ENCODE assay signal across 24 cellular contexts in genomic region chrX:17813277-17813676, GRCh38. TPM values are rescaled to one million over a fixed set of nuclear protein-coding genes. Genes with fewer than 3 reads are reported as not detected.
DNase-seq lines count a peak whose midpoint lies in the region; ATAC-seq, FAIRE-seq and TF ChIP-seq lines count a peak whose summit lies in the region.
"Had no signal": no experiment of that assay in that cellular context is flagged by ENCODE, and none has a peak within 500 bp of the region (broad histone marks: within the 10 kb centered on the region; RNA-seq: fewer than 3 reads in every experiment).

No MANE protein-coding gene starts in this region.

- TF ChIP-seq POLR2A in uterus (IDR thresholded peaks at IDR 0.05): no peak

- CTCF ChIA-PET in HEK293 (lab: Yijun Ruan, JAX): interaction anchor here (0.5 to 3.2 kb wide), 16 partner anchors 11 to 915 kb away, joined by 3 to 21 read pairs (median 4); no protein-coding TSS in a partner anchor

- TF ChIP-seq CTCF in HEK293 (tag by site-specific recombination; IDR thresholded peaks at IDR 0.05): no peak
- no peak for TF ChIP-seq CTCF in hepatocyte (IDR thresholded peaks at IDR 0.05; ENCODE audit: poor library complexity)
- no peak for TF ChIP-seq CTCF in pancreas (IDR thresholded peaks at IDR 0.05)
- no peak for TF ChIP-seq CTCF in uterus (IDR thresholded peaks at IDR 0.05)

- H3K27ac ChIP-seq in HEK293 (ENCODE audit: extremely low read depth, low read depth, low read length) (no peak overlapping the region), hepatocyte (no peak overlapping the region), pancreas (no peak overlapping the region), uterus (peak overlapping the region; percentile 56 to 66)
- H3K27ac ChIP-seq: BLaER1 treated with 17β-estradiol and CSF1 and Interleukin-3, amounts not matched to agents 10 nM and 100 nM had no signal

- no peak overlapping the region for H3K4me2 ChIP-seq in hepatocyte
- H3K4me2 ChIP-seq: BLaER1 treated with 17β-estradiol and CSF1 and Interleukin-3, amounts not matched to agents 10 nM and 100 nM; GM23338 had no signal

- H3K4me1 ChIP-seq in HEK293 (ENCODE audit: control insufficient read depth, insufficient read depth, low read length) (no peaks in the 10 kb centered on the region), hepatocyte (ENCODE audit: insufficient read depth) (no peaks in the 10 kb centered on the region), pancreas (no peaks in the 10 kb centered on the region), uterus (peaks cover 0 to 6% of the 10 kb centered on the region in 2 donors)
- H3K4me1 ChIP-seq: BE2C; BLaER1 treated with 17β-estradiol and CSF1 and Interleukin-3, amounts not matched to agents 10 nM and 100 nM had no signal

- FAIRE-seq in pancreas (lab: Jason Lieb, UNC): peak; percentile 45
- FAIRE-seq: GM12891 had no signal

- no peaks in the 10 kb centered on the region for H3K9me2 ChIP-seq in hepatocyte (replicated peaks; ENCODE audit: insufficient read depth)

- H3K27me3 ChIP-seq in hepatocyte (no peaks in the 10 kb centered on the region), pancreas (no peaks in the 10 kb centered on the region), uterus (no peaks in the 10 kb centered on the region)
- H3K27me3 ChIP-seq: BE2C had no signal

- H3K36me3 ChIP-seq in HEK293 (ENCODE audit: control insufficient read depth in 2 of 2, insufficient read depth in 1 of 2, low read length in 2 of 2) (no peaks in the 10 kb centered on the region), hepatocyte (replicated peaks; ENCODE audit: insufficient read depth, low read depth) (no peaks in the 10 kb centered on the region), pancreas (no peaks in the 10 kb centered on the region), uterus (no peaks in the 10 kb centered on the region)
- H3K36me3 ChIP-seq: BE2C; BLaER1 treated with 17β-estradiol and CSF1 and Interleukin-3, amounts not matched to agents 10 nM and 100 nM had no signal

- intact Hi-C loops in pancreas (cut with DNase I): no loop called here
- intact Hi-C loops in uterus (cut with DNase I; ENCODE audit: low total_unique reads): no loop called here

- H3K79me2 ChIP-seq in hepatocyte: no peaks in the 10 kb centered on the region

- peak; percentile 19 for DNase-seq in hepatocyte (ENCODE audit: low spot score)
- no peak for DNase-seq in pancreas
- DNase-seq in uterus: no peak
- DNase-seq in T-helper 9 cell: no peak
- DNase-seq in stimulated activated naive CD4-positive, alpha-beta T cell (lab: John Stamatoyannopoulos, UW): no peak
- DNase-seq in AML-193 (lab: John Stamatoyannopoulos, UW): no peak
- DNase-seq: 8988T; Calu3; CD4-positive, alpha-beta memory T cell; DMS79 treated with DMSO at 0.1 percent for 48 hours; GF-D8; H9; HFFc6 had no signal

- no peaks in the 10 kb centered on the region for H4K20me1 ChIP-seq in hepatocyte (ENCODE audit: insufficient read depth, poor library complexity, severe bottlenecking)

- 51% methylated on average over 3 of the region's 3 CpGs for WGBS in hepatocyte (ENCODE audit: low lambda C conversion rate, missing lambda C conversion rate)
- 44 to 53% methylated on average over 3 of the region's 3 CpGs for WGBS in pancreas, 2 donors

- H2AFZ ChIP-seq in hepatocyte: no peak overlapping the region
- H2AFZ ChIP-seq: GM23338 had no signal

- ATAC-seq in pancreas: no peak
- ATAC-seq in HG03378 (IDR thresholded peaks at IDR 0.05; ENCODE audit: unreplicated experiment): no peak
- ATAC-seq: HCT116 had no signal

- H3K4me3 ChIP-seq in HEK293 (ENCODE audit: low read depth, low read length) (no peak overlapping the region), hepatocyte (no peak overlapping the region), pancreas (no peak overlapping the region), uterus (no peak overlapping the region)
- H3K4me3 ChIP-seq: BLaER1 treated with 17β-estradiol and CSF1 and Interleukin-3, amounts not matched to agents 10 nM and 100 nM; GM23338 had no signal

- no peaks in the 10 kb centered on the region for H3K9me3 ChIP-seq in HEK293 (ENCODE audit: control insufficient read depth, insufficient read depth, low read depth, low read length)
- no peaks in the 10 kb centered on the region for H3K9me3 ChIP-seq in hepatocyte (ENCODE audit: low read depth)
- no peaks in the 10 kb centered on the region for H3K9me3 ChIP-seq in pancreas
- no peaks in the 10 kb centered on the region for H3K9me3 ChIP-seq in uterus
- H3K9me3 ChIP-seq: BE2C; BLaER1 treated with 17β-estradiol and CSF1 and Interleukin-3, amounts not matched to agents 10 nM and 100 nM had no signal

- POLR2A ChIA-PET in HEK293 (lab: Yijun Ruan, JAX): no interaction called here

TF ChIP-seq in HEK293, 187 proteins besides CTCF, POLR2A, EP300 and RAD21:
- TF ChIP-seq ZNF830 (tag by site-specific recombination; IDR thresholded peaks at IDR 0.05; ENCODE audit: low read depth) (no peak), ZNF600 (tag by site-specific recombination; IDR thresholded peaks at IDR 0.05) (no peak), TCF7L2 (IDR thresholded peaks at IDR 0.05; ENCODE audit: borderline replicate concordance, low read depth, low read length) (0 out of 2 replicates have a peak, but pooled peaks have one; percentile 70), PRDM6 (tag by site-specific recombination; IDR thresholded peaks at IDR 0.05) (peak; percentile 71)

RNA-seq across cellular contexts. Expression of gene RAI2, which starts 47.8 kb away (rescaled TPM):
- 2.2 and 4.5 TPM in 2 replicates for total RNA-seq in hepatocyte
- 4.4 and 8.2 TPM in 2 replicates for polyA plus RNA-seq in hepatocyte
- 10 to 100 TPM in 1 of 6 donors, 1 to 10 TPM in 5; 5.2 to 11.8 (median 6.1) TPM for total RNA-seq in pancreas
- polyA plus RNA-seq in pancreas: 10 to 100 TPM in 1 of 2 donors, 1 to 10 TPM in 1; 8.1 to 14.7 TPM
- total RNA-seq in uterus: 10 to 100 TPM in 3 of 4 donors, 1 to 10 TPM in 1; 6.0 to 80.1 (median 27.5) TPM
- total RNA-seq: A673, G401, HFFc6 had no signal
- polyA plus RNA-seq: AG04450, CD14-positive monocyte had no signal

Comparison
In these comparisons a context has a peak if more than half of its experiments do, and no peak if none do; other contexts are left out.
1. H3K27ac ChIP-seq: peak in uterus (2 of 2); none in HEK293 (single experiment), hepatocyte (single experiment) and pancreas (0 of 4).